Comparison of ENCODE assay signal across 21 cellular contexts in the genomic region with DNA sequence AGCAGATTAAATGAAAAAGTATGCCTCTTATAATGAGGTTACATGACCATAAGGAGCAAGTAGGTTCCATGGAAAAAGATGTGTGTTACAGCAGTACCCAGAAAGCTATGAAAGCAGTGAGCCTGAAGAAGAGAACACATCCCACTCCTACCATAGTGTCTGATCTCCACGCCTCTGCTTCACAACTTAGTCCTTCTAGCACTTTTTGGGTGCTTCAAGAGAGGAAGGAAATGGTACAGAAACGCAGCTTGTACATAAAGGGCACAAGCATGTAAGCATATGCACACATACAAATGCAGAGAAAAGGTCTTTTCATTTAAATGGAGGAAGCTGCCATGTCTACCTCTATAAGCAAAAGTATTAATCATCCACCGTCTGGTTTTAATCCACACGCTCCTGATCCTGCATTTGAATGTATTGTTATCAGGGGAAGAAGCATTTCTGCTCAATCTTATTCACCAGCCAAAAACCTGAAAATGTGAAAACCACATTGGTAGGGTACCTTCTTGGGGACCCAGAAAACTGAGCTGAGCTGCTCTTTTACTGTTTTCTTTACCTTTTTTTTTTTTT.
"Had no signal": no experiment of that assay in that cellular context is flagged by ENCODE, and none has a peak within 500 bp of the region (broad histone marks: within the 10 kb centered on the region; RNA-seq: fewer than 3 reads in every experiment).

No MANE protein-coding gene starts in this region.

- H3K9ac ChIP-seq: parathyroid adenoma had no signal

- H3K4me2 ChIP-seq: smooth muscle cell had no signal

- DNase-seq: activated B cell treated with CpG ODN at 0.5 μM for 24 hours; activated CD4-positive, alpha-beta T cell treated with anti-CD3 and anti-CD28 coated beads for 4 hours; activated CD8-positive, alpha-beta memory T cell treated with anti-CD3 and anti-CD28 coated beads, Interleukin-2, amount 50 U/mL, for 4 hours; activated gamma-delta T cell; activated T-cell treated with anti-CD3 and anti-CD28 coated beads, Interleukin-2, amount 50 U/mL, for 72 hours; erythroblast; heart right ventricle; mesenchymal stem cell; naive thymus-derived CD4-positive, alpha-beta T cell; stimulated activated CD4-positive, alpha-beta T cell treated with anti-CD3 and anti-CD28 coated beads, Interleukin-4, amount 100 ng/mL, for 1 hour; stimulated activated naive CD8-positive, alpha-beta T cell treated with anti-CD3 and anti-CD28 coated beads, Interleukin-15, amount 100 ng/mL, for 72 hours; SW 1271; trophoblast cell had no signal

- H3K27me3 Mint-ChIP-seq: activated B cell treated with CpG ODN at 0.5 μM for 24 hours; activated naive CD4-positive, alpha-beta T cell treated with anti-CD3 and anti-CD28 coated beads, Interleukin-2, amount 50 U/mL, for 24 hours; naive thymus-derived CD4-positive, alpha-beta T cell; stimulated activated naive CD8-positive, alpha-beta T cell treated with anti-CD3 and anti-CD28 coated beads, Interleukin-15, amount 100 ng/mL, for 72 hours had no signal

- H3K9me3 ChIP-seq: ascending aorta, breast epithelium, heart right ventricle, suprapubic skin had no signal

- H3K27ac ChIP-seq: ascending aorta, parathyroid adenoma, suprapubic skin had no signal

- H3K4me1 ChIP-seq: ascending aorta, breast epithelium, parathyroid adenoma had no signal

- H3K27me3 ChIP-seq: ascending aorta, breast epithelium, heart right ventricle, suprapubic skin had no signal

- ATAC-seq: activated T-cell treated with anti-CD3 and anti-CD28 coated beads, Interleukin-2, amount 50 U/mL, for 72 hours; heart right ventricle; naive thymus-derived CD4-positive, alpha-beta T cell; sciatic nerve; stimulated activated naive CD8-positive, alpha-beta T cell treated with anti-CD3 and anti-CD28 coated beads, Interleukin-15, amount 100 ng/mL, for 72 hours had no signal

- H3K36me3 ChIP-seq: breast epithelium had no signal

- H3K79me2 ChIP-seq: parathyroid adenoma had no signal

- H2AFZ ChIP-seq: parathyroid adenoma had no signal

- H3K4me3 ChIP-seq: ascending aorta, breast epithelium, coronary artery, heart right ventricle, smooth muscle cell, suprapubic skin had no signal

- H3K4me3 Mint-ChIP-seq: activated B cell treated with CpG ODN at 0.5 μM for 24 hours; activated naive CD4-positive, alpha-beta T cell treated with anti-CD3 and anti-CD28 coated beads, Interleukin-2, amount 50 U/mL, for 24 hours; activated T-cell treated with anti-CD3 and anti-CD28 coated beads, Interleukin-2, amount 50 U/mL, for 72 hours; naive thymus-derived CD4-positive, alpha-beta T cell; stimulated activated naive CD8-positive, alpha-beta T cell treated with anti-CD3 and anti-CD28 coated beads, Interleukin-15, amount 100 ng/mL, for 72 hours had no signal

- H3K9me3 Mint-ChIP-seq: activated B cell treated with CpG ODN at 0.5 μM for 24 hours; activated naive CD4-positive, alpha-beta T cell treated with anti-CD3 and anti-CD28 coated beads, Interleukin-2, amount 50 U/mL, for 24 hours; activated T-cell treated with anti-CD3 and anti-CD28 coated beads, Interleukin-2, amount 50 U/mL, for 72 hours; naive thymus-derived CD4-positive, alpha-beta T cell; stimulated activated naive CD8-positive, alpha-beta T cell treated with anti-CD3 and anti-CD28 coated beads, Interleukin-15, amount 100 ng/mL, for 72 hours had no signal

- H3K27ac Mint-ChIP-seq: activated B cell treated with CpG ODN at 0.5 μM for 24 hours; activated naive CD4-positive, alpha-beta T cell treated with anti-CD3 and anti-CD28 coated beads, Interleukin-2, amount 50 U/mL, for 24 hours; activated T-cell treated with anti-CD3 and anti-CD28 coated beads, Interleukin-2, amount 50 U/mL, for 72 hours had no signal
